ENCODE assay signal across 1 cellular context in genomic region chr15:50180091-50180490, GRCh38.
TF ChIP-seq lines count a peak whose summit lies in the region.

No MANE protein-coding gene starts in this region.

TF ChIP-seq in HepG2, 621 proteins besides CTCF, POLR2A, EP300 and RAD21 (continued from another document):
- TF ChIP-seq ZBTB33 (CRISPR knock-in tag; IDR thresholded peaks at IDR 0.05) (no peak), ZNF749 (CRISPR knock-in tag; IDR thresholded peaks at IDR 0.05; ENCODE audit: borderline replicate concordance) (no peak), DRAP1 (CRISPR knock-in tag; IDR thresholded peaks at IDR 0.05) (no peak), ZBTB10 (CRISPR knock-in tag; IDR thresholded peaks at IDR 0.05; ENCODE audit: borderline replicate concordance) (no peak), LCORL (IDR thresholded peaks at IDR 0.05) (no peak), LCORL (CRISPR knock-in tag; IDR thresholded peaks at IDR 0.05) (no peak), HNRNPUL1 (IDR thresholded peaks at IDR 0.05; ENCODE audit: low read depth, low read length) (no peak), ZNF34 (CRISPR knock-in tag; IDR thresholded peaks at IDR 0.05; ENCODE audit: borderline replicate concordance) (no peak), ATF7-NPFF (CRISPR knock-in tag; IDR thresholded peaks at IDR 0.05; ENCODE audit: low read depth) (no peak), ZNF687 (CRISPR knock-in tag; IDR thresholded peaks at IDR 0.05) (no peak), PLSCR1 (CRISPR knock-in tag; IDR thresholded peaks at IDR 0.05; ENCODE audit: borderline replicate concordance) (no peak), ZNF7 (CRISPR knock-in tag; IDR thresholded peaks at IDR 0.05) (no peak), ZBTB49 (CRISPR knock-in tag; IDR thresholded peaks at IDR 0.05; ENCODE audit: borderline replicate concordance) (no peak)
TF ChIP-seq in HepG2: peak in this region for 0.
